ENCODE assay signal across 19 cellular contexts in the genomic region with DNA sequence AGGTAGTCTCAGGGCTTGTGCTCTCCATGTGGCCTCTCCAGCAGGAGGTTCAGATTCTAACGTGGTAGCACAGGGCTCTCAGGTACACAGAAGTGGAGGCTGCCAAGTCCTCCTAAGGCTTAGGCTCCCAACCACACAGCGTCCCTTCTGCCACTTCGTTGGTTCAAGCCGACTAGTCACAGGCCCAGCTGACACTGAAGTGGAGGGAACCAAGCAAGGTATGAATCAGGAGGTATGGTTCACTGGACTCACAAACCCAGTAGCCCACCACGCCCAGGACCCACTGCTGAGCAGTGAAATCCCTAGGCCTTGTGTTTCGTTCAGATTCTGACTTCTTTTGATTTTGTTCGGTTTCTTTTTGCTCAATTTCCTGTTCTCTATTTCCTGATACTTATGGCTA. TPM values are rescaled to one million over a fixed set of nuclear protein-coding genes. Genes with fewer than 3 reads are reported as not detected.
DNase-seq lines count a peak whose midpoint lies in the region; ATAC-seq and TF ChIP-seq lines count a peak whose summit lies in the region.
"Had no signal": no experiment of that assay in that cellular context is flagged by ENCODE, and none has a peak within 500 bp of the region (broad histone marks: within the 10 kb centered on the region; RNA-seq: fewer than 3 reads in every experiment).

No MANE protein-coding gene starts in this region.

- H4K20me1 ChIP-seq in OCI-LY3 (ENCODE audit: insufficient read depth, low read length), result no peaks in the 10 kb centered on the region
- H4K20me1 ChIP-seq: BLaER1 treated with 17β-estradiol and CSF1 and Interleukin-3, amounts not matched to agents 10 nM and 100 nM had no signal

- no peak overlapping the region for H3K4ac ChIP-seq in neuronal stem cell (ENCODE audit: low read length)

- no CpG with 5 or more reads among the region's 7 CpGs for WGBS in neuronal stem cell (ENCODE audit: extremely low coverage in 2 of 2, insufficient read length in 2 of 2, insufficient replicate concordance in 1 of 2), 2 donors

- H3K9ac ChIP-seq in OCI-LY3 (ENCODE audit: low read length) (peak overlapping the region; percentile 63), neuronal stem cell (ENCODE audit: low read depth, low read length, poor library complexity) (no peak overlapping the region)
- H3K9ac ChIP-seq: BLaER1 treated with 17β-estradiol and CSF1 and Interleukin-3, amounts not matched to agents 10 nM and 100 nM had no signal

- H3K4me1 ChIP-seq in OCI-LY3 (ENCODE audit: low read length) (peaks cover 46% of the 10 kb centered on the region), neuronal stem cell (ENCODE audit: control insufficient read depth in 2 of 2, insufficient read depth in 1 of 2, low read depth in 1 of 2, low read length in 2 of 2) (peaks cover 0 to 7% of the 10 kb centered on the region in 2 donors)
- H3K4me1 ChIP-seq: BLaER1 treated with 17β-estradiol and CSF1 and Interleukin-3, amounts not matched to agents 10 nM and 100 nM had no signal

- H3K79me1 ChIP-seq in neuronal stem cell (ENCODE audit: low read depth, low read length), result no peaks in the 10 kb centered on the region

- H2BK120ac ChIP-seq in neuronal stem cell (ENCODE audit: low read depth, low read length), result no peak overlapping the region

- H3K27me3 ChIP-seq in OCI-LY3 (ENCODE audit: low read depth, low read length) (no peaks in the 10 kb centered on the region), neuronal stem cell (ENCODE audit: control insufficient read depth in 3 of 3, insufficient read depth in 3 of 3, low read depth in 1 of 3, low read length in 3 of 3) (peaks cover 0 to 38% (median 0%) of the 10 kb centered on the region in 3 experiments)
- H3K27me3 ChIP-seq: BLaER1 treated with 17β-estradiol and CSF1 and Interleukin-3, amounts not matched to agents 10 nM and 100 nM had no signal

- peak overlapping the region; percentile 27 for H2AK5ac ChIP-seq in neuronal stem cell (ENCODE audit: low read depth, low read length)

- H3K27ac ChIP-seq in OCI-LY3 (ENCODE audit: low read length) (peak overlapping the region; percentile 82), neuronal stem cell (replicated peaks; ENCODE audit: low read length) (no peak overlapping the region)
- H3K27ac ChIP-seq: BLaER1 treated with 17β-estradiol and CSF1 and Interleukin-3, amounts not matched to agents 10 nM and 100 nM had no signal

- peak overlapping the region; percentile 51 for H3K18ac ChIP-seq in neuronal stem cell (ENCODE audit: low read length)

- peak; percentile 63 for ATAC-seq in GM21360 (IDR thresholded peaks at IDR 0.05; ENCODE audit: unreplicated experiment)
- ATAC-seq in HG03469 (IDR thresholded peaks at IDR 0.05; ENCODE audit: unreplicated experiment), result no peak
- ATAC-seq: CD8-positive, alpha-beta T cell had no signal

- H4K91ac ChIP-seq in neuronal stem cell (ENCODE audit: low read depth, low read length, poor library complexity), result no peak overlapping the region

- no peak overlapping the region for H4K8ac ChIP-seq in neuronal stem cell (ENCODE audit: low read depth, low read length)

- no peaks in the 10 kb centered on the region for H3K36me3 ChIP-seq in OCI-LY3 (replicated peaks; ENCODE audit: low read depth, low read length)
- no peaks in the 10 kb centered on the region for H3K36me3 ChIP-seq in neuronal stem cell (replicated peaks in 1 of 2; ENCODE audit: control insufficient read depth in 2 of 2, insufficient read depth in 2 of 2, low read length in 2 of 2)
- H3K36me3 ChIP-seq: BLaER1 treated with 17β-estradiol and CSF1 and Interleukin-3, amounts not matched to agents 10 nM and 100 nM had no signal

- H2BK12ac ChIP-seq in neuronal stem cell (ENCODE audit: low read length), result no peak overlapping the region

- H3K4me3 ChIP-seq in GM12865 (ENCODE audit: low read depth, low read length), result no peak overlapping the region
- peak overlapping the region; percentile 65 for H3K4me3 ChIP-seq in OCI-LY3 (ENCODE audit: low read length)
- no peak overlapping the region for H3K4me3 ChIP-seq in neuronal stem cell (ENCODE audit: low read length in 2 of 2)
- H3K4me3 ChIP-seq: BLaER1 treated with 17β-estradiol and CSF1 and Interleukin-3, amounts not matched to agents 10 nM and 100 nM had no signal

- no peak overlapping the region for H3K14ac ChIP-seq in neuronal stem cell (ENCODE audit: low read length)

- H2BK5ac ChIP-seq in neuronal stem cell (ENCODE audit: low read length), result no peak overlapping the region

- DNase-seq in GM12865 (ENCODE audit: low read depth), result peak; percentile 71
- no peak for DNase-seq in neuronal stem cell (ENCODE audit: low spot score)
- no peak for DNase-seq in AG20443 (ENCODE audit: low spot score)
- DNase-seq in GM19238 (ENCODE audit: insufficient read length, low spot score), result no peak
- DNase-seq in activated T-cell treated with anti-CD3 and anti-CD28 coated beads, Interleukin-2, amount 50 U/mL, for 48 hours, result no peak
- DNase-seq: CD8-positive, alpha-beta T cell; DMS79 treated with DMSO at 0.1 percent for 48 hours; H7; HFFc6; KBM-7; NCI-H1105 treated with DMSO at 0.1 percent for 48 hours; NCI-H1694; NCI-H774; SHP77 treated with DMSO at 0.1 percent for 48 hours; T-helper 1 cell had no signal

- no peak overlapping the region for H3K23ac ChIP-seq in neuronal stem cell (ENCODE audit: low read depth, low read length, poor library complexity)

- H2BK15ac ChIP-seq in neuronal stem cell (ENCODE audit: low read length), result no peak overlapping the region

- H3K4me2 ChIP-seq in OCI-LY3 (ENCODE audit: low read length) (peak overlapping the region; percentile 80), neuronal stem cell (ENCODE audit: insufficient read depth, low read length, poor library complexity, severe bottlenecking) (no peak overlapping the region)

- H2AFZ ChIP-seq in OCI-LY3 (ENCODE audit: low read depth, low read length), result peak overlapping the region; percentile 80
- H2AFZ ChIP-seq in neuronal stem cell (ENCODE audit: low read length), result no peak overlapping the region

- H3K9me3 ChIP-seq in OCI-LY3 (ENCODE audit: insufficient read depth, low read length) (no peaks in the 10 kb centered on the region), neuronal stem cell (replicated peaks in 1 of 2; ENCODE audit: control insufficient read depth in 2 of 2, insufficient read depth in 1 of 2, low read depth in 1 of 2, low read length in 2 of 2) (no peaks in the 10 kb centered on the region)
- H3K9me3 ChIP-seq: BLaER1 treated with 17β-estradiol and CSF1 and Interleukin-3, amounts not matched to agents 10 nM and 100 nM had no signal

- H3K79me2 ChIP-seq in OCI-LY3 (ENCODE audit: low read length), result no peaks in the 10 kb centered on the region

- no peak for TF ChIP-seq CTCF in GM12865 (IDR thresholded peaks at IDR 0.05; ENCODE audit: insufficient read depth, low read depth, low read length, missing control alignments)
- no peak for TF ChIP-seq CTCF in OCI-LY3 (IDR thresholded peaks at IDR 0.05; ENCODE audit: low read depth, low read length)

RNA-seq across cellular contexts. Expression of a gene that starts 46.0 kb away (rescaled TPM):
- 67.4 TPM for polyA plus RNA-seq in neuronal stem cell (2013, experiment 1 of 2)
- polyA plus RNA-seq in neuronal stem cell (2013, experiment 2 of 2), result 68.5 TPM
